In genomic region chr1:2391385-2392070, GRCh38 we compare ENCODE assay signal across 8 cellular contexts. TPM values are rescaled to one million over a fixed set of nuclear protein-coding genes. Genes with fewer than 3 reads are reported as not detected.
DNase-seq lines count a peak whose midpoint lies in the region; ATAC-seq and TF ChIP-seq lines count a peak whose summit lies in the region.

Gene MORN1 (minus strand): TSS chr1:2391554. CDS start chr1:2391533, 21 bp downstream.
Gene RER1 (plus strand): TSS chr1:2391841. CDS start chr1:2395791, 3,950 bp downstream.

- peaks cover 2% of the 10 kb centered on the region for H3K36me3 Mint-ChIP-seq in T-helper 17 cell (ENCODE audit: low read depth)

- H3K27me3 ChIP-seq in left ventricle myocardium inferior (ENCODE audit: low read depth): no peaks in the 10 kb centered on the region

- DNase-seq in NCI-H1694 treated with DMSO at 0.1 percent for 48 hours (lab: John Stamatoyannopoulos, UW): peak; percentile 93
- peak; percentile 98 to 99 (median 99) for DNase-seq in T-helper 17 cell
- peak; percentile 99 for DNase-seq in left ventricle myocardium inferior
- peak; percentile 100 for DNase-seq in posterior vena cava (ENCODE audit: low spot score)
- peak; percentile 99 for DNase-seq in ureter (ENCODE audit: low spot score)

- peak within 1 kb of the TSS; percentile 91 for H3K4me3 ChIP-seq in left ventricle myocardium inferior

- H3K4me3 Mint-ChIP-seq in T-helper 17 cell: peak within 1 kb of the TSS; percentile 91

- intact Hi-C loops in left ventricle myocardium inferior (cut with micrococcal nuclease) (no loop called here), posterior vena cava (cut with DNase I) (no loop called here)

- H3K9me3 ChIP-seq in T-helper 17 cell (ENCODE audit: control insufficient read depth, low read length, poor library complexity, severe bottlenecking): no peaks in the 10 kb centered on the region
- H3K9me3 ChIP-seq in left ventricle myocardium inferior (replicated peaks): no peaks in the 10 kb centered on the region

- H3K36me3 ChIP-seq in left ventricle myocardium inferior: peaks cover 19% of the 10 kb centered on the region

- no peaks in the 10 kb centered on the region for H3K27me3 Mint-ChIP-seq in T-helper 17 cell

- peak within 1 kb of the TSS; percentile 87 for H3K27ac Mint-ChIP-seq in T-helper 17 cell

- peak within 1 kb of the TSS; percentile 73 for H3K27ac ChIP-seq in angular gyrus (ENCODE audit: low read depth, low read length)
- peak within 1 kb of the TSS; percentile 93 for H3K27ac ChIP-seq in left ventricle myocardium inferior (replicated peaks)

- peaks cover 24% of the 10 kb centered on the region for H3K4me1 Mint-ChIP-seq in T-helper 17 cell

- peaks cover 52% of the 10 kb centered on the region for H3K4me1 ChIP-seq in left ventricle myocardium inferior

- no peak for TF ChIP-seq CTCF in left ventricle myocardium inferior (IDR thresholded peaks at IDR 0.05; ENCODE audit: borderline replicate concordance)

- ATAC-seq in GM18499 (IDR thresholded peaks at IDR 0.05; ENCODE audit: insufficient read depth, unreplicated experiment) (peak; percentile 74), HG02938 (IDR thresholded peaks at IDR 0.05; ENCODE audit: unreplicated experiment) (peak; percentile 94), T-helper 17 cell (peak; percentile 97)

RNA-seq across cellular contexts. Expression of gene MORN1, which starts in this region (rescaled TPM):
- total RNA-seq in T-helper 17 cell (1 to 10 TPM; 7.0 to 8.4 TPM), left ventricle myocardium inferior (4.5 TPM), posterior vena cava (1 to 10 TPM; 3.8 to 5.5 TPM), ureter (19.0 TPM)

RNA-seq across cellular contexts. Expression of gene RER1, which starts in this region (rescaled TPM):
- 10 to 100 TPM; 68.4 to 70.0 TPM for total RNA-seq in T-helper 17 cell
- total RNA-seq in left ventricle myocardium inferior: 80.5 TPM
- 100 to 1,000 TPM in 1 of 2 donors, 10 to 100 TPM in 1; 93.7 to 101 TPM for total RNA-seq in posterior vena cava
- total RNA-seq in ureter: 141 TPM

Comparison
In these comparisons a context has a peak if more than half of its experiments do, and no peak if none do; other contexts are left out.
1. Peak in every context shown above with its lines: DNase-seq, ATAC-seq, H3K4me3 ChIP-seq and H3K27ac ChIP-seq.